2 cellular contexts compared by ENCODE assay signal in the genomic region with DNA sequence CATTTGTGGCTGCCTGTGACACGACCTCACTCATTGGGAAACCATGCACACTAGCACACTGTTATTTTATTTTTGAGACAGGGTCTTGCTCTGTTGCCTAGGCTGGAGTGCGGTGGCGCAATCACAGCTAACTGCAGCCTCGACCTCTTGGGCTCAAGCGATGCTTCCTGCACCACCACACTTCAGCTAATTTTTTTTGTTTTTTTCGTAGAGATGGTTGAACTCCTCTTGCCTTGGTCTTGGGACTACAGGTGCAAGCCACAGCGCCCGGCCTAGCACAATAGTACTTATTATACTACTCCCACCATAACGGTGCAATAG.
TF ChIP-seq lines count a peak whose summit lies in the region.

No MANE protein-coding gene starts in this region.

TF ChIP-seq in IMR-90, 13 proteins besides CTCF, POLR2A, EP300 and RAD21:
- TF ChIP-seq BHLHE40 (IDR thresholded peaks at IDR 0.05; ENCODE audit: low read depth, low read length) (no peak), CEBPB (IDR thresholded peaks at IDR 0.05; ENCODE audit: low read depth, low read length) (peak; percentile 51; the same call in 1 of the 2 replicates)

TF ChIP-seq in H1, 55 proteins besides CTCF, POLR2A, EP300 and RAD21:
- TF ChIP-seq SRF (IDR thresholded peaks at IDR 0.05; ENCODE audit: low read depth, low read length) (no peak), CEBPB (IDR thresholded peaks at IDR 0.05; ENCODE audit: low read depth, low read length) (peak; percentile 46; the same call in 1 of the 2 replicates), RBBP5 (IDR thresholded peaks at IDR 0.05; ENCODE audit: borderline replicate concordance, low read depth, low read length) (no peak)
TF ChIP-seq in H1: peak in this region for 1.
